In genomic region chr1:77412069-77412793, GRCh38 we compare ENCODE assay signal across 12 cellular contexts.
A peak's percentile ranks its signal among the peaks of the same experiment; 100 is the strongest.
DNase-seq lines count a peak whose midpoint lies in the region; ATAC-seq, FAIRE-seq and TF ChIP-seq lines count a peak whose summit lies in the region.
"Had no signal": no experiment of that assay in that cellular context is flagged by ENCODE, and none has a peak within 500 bp of the region (broad histone marks: within the 10 kb centered on the region; RNA-seq: fewer than 3 reads in every experiment).

No MANE protein-coding gene starts in this region.

- peak; percentile 95 for ATAC-seq in Panc1
- ATAC-seq in lower lobe of right lung, result no peak
- ATAC-seq in pancreas, result no peak
- ATAC-seq: activated naive CD4-positive, alpha-beta T cell treated with anti-CD3 and anti-CD28 coated beads, Interleukin-2, amount 50 U/mL, for 72 hours; esophagus mucosa had no signal

- H3K27ac ChIP-seq in breast epithelium (no peak overlapping the region), Panc1 (ENCODE audit: low read length) (no peak overlapping the region), SJCRH30 (no peak overlapping the region), lower lobe of right lung (no peak overlapping the region), pancreas (no peak overlapping the region)
- H3K27ac ChIP-seq in CD4-positive, alpha-beta memory T cell (ENCODE audit: low read depth, low read length), result no peak overlapping the region

- TF ChIP-seq CTCF in MCF 10A (IDR thresholded peaks at IDR 0.05; ENCODE audit: unreplicated experiment) (no peak), breast epithelium (IDR thresholded peaks at IDR 0.05) (no peak), Panc1 (IDR thresholded peaks at IDR 0.05) (no peak; the same call in 1 of the 2 replicates), fibroblast of mammary gland (conservative IDR thresholded peaks at IDR 0.05; ENCODE audit: control insufficient read depth, insufficient read depth, low read depth, low read length) (no peak), lower lobe of right lung (IDR thresholded peaks at IDR 0.05) (no peak), pancreas (IDR thresholded peaks at IDR 0.05) (no peak)

- H3K9me3 ChIP-seq in breast epithelium (no peaks in the 10 kb centered on the region), Panc1 (ENCODE audit: control insufficient read depth, insufficient read depth, low read depth, low read length) (no peaks in the 10 kb centered on the region), SJCRH30 (replicated peaks) (peaks cover 6% of the 10 kb centered on the region; the same call in 1 of the 2 replicates), lower lobe of right lung (no peaks in the 10 kb centered on the region), pancreas (no peaks in the 10 kb centered on the region)
- no peaks in the 10 kb centered on the region for H3K9me3 ChIP-seq in CD4-positive, alpha-beta memory T cell (ENCODE audit: control insufficient read depth in 1 of 2, low read length in 2 of 2)

- H3K4me1 Mint-ChIP-seq in MCF 10A (ENCODE audit: insufficient read depth, unreplicated experiment), result peaks cover 12% of the 10 kb centered on the region
- H3K4me1 Mint-ChIP-seq in CD4-positive, alpha-beta memory T cell, result peaks cover 14 to 21% (median 18%) of the 10 kb centered on the region in 4 donors

- H3K4me3 Mint-ChIP-seq in MCF 10A (ENCODE audit: unreplicated experiment), result no peak overlapping the region
- H3K4me3 Mint-ChIP-seq in CD4-positive, alpha-beta memory T cell, result no peak overlapping the region

- intact Hi-C loops in MCF 10A (cut with micrococcal nuclease) (no loop called here), breast epithelium (cut with DNase I; ENCODE audit: low total_unique reads) (no loop called here), Panc1 (cut with micrococcal nuclease; ENCODE audit: unreplicated experiment) (no loop called here), lower lobe of right lung (cut with DNase I) (no loop called here), pancreas (cut with DNase I) (no loop called here)
- intact Hi-C loops in CD4-positive, alpha-beta memory T cell (cut with micrococcal nuclease), result no loop called here

- in situ Hi-C loops in Panc1 (cut with HindIII; ENCODE audit: low pct_unique_long_range_greater_than_20kb, low sequenced_read_pairs), result no loop called here

- no peak for TF ChIP-seq POLR2A in breast epithelium (IDR thresholded peaks at IDR 0.05)

- peaks cover 6% of the 10 kb centered on the region for H3K9me3 Mint-ChIP-seq in MCF 10A (ENCODE audit: unreplicated experiment)
- peaks cover 0 to 10% (median 5%) of the 10 kb centered on the region in 8 donors for H3K9me3 Mint-ChIP-seq in CD4-positive, alpha-beta memory T cell

- H3K36me3 Mint-ChIP-seq in MCF 10A (ENCODE audit: insufficient read depth, unreplicated experiment), result no peaks in the 10 kb centered on the region
- peaks cover 3 to 32% of the 10 kb centered on the region in 2 donors for H3K36me3 Mint-ChIP-seq in CD4-positive, alpha-beta memory T cell

- no peaks in the 10 kb centered on the region for H3K27me3 Mint-ChIP-seq in MCF 10A (ENCODE audit: insufficient read depth, unreplicated experiment)
- peaks cover 5 to 9% of the 10 kb centered on the region in 2 donors for H3K27me3 Mint-ChIP-seq in CD4-positive, alpha-beta memory T cell

- POLR2A ChIA-PET in MCF 10A (lab: Yijun Ruan, JAX) (interaction anchor here (0.6 to 0.7 kb wide), 2 partner anchors 13 to 145 kb away, joined by 3 read pairs; no protein-coding TSS in a partner anchor), Panc1 (lab: Charles Lee) (no interaction called here)
- POLR2A ChIA-PET in CD4-positive, alpha-beta memory T cell (lab: Charles Lee; ENCODE audit: partially characterized antibody), result no interaction called here

- H3K4me1 ChIP-seq in breast epithelium (no peaks in the 10 kb centered on the region), Panc1 (ENCODE audit: control insufficient read depth, insufficient read depth, low read length) (peaks cover 6% of the 10 kb centered on the region; the same call in 1 of the 2 replicates), SJCRH30 (peaks cover 6% of the 10 kb centered on the region; the same call in 1 of the 2 replicates), lower lobe of right lung (peaks cover 6% of the 10 kb centered on the region), pancreas (no peaks in the 10 kb centered on the region)
- peaks cover 17% of the 10 kb centered on the region for H3K4me1 ChIP-seq in CD4-positive, alpha-beta memory T cell (ENCODE audit: insufficient read depth, low read length)

- no peaks in the 10 kb centered on the region for H3K27me3 ChIP-seq in breast epithelium
- no peaks in the 10 kb centered on the region for H3K27me3 ChIP-seq in Panc1 (ENCODE audit: control insufficient read depth, insufficient read depth, low read length)
- no peaks in the 10 kb centered on the region for H3K27me3 ChIP-seq in SJCRH30
- H3K27me3 ChIP-seq in lower lobe of right lung (ENCODE audit: low read depth), result no peaks in the 10 kb centered on the region
- H3K27me3 ChIP-seq in CD4-positive, alpha-beta memory T cell (ENCODE audit: insufficient read depth, low read length), result peaks cover 9% of the 10 kb centered on the region
- H3K27me3 ChIP-seq in pancreas, result peaks cover 0 to 3% (median 0%) of the 10 kb centered on the region in 4 donors

- no peaks in the 10 kb centered on the region for H3K36me3 ChIP-seq in breast epithelium
- no peaks in the 10 kb centered on the region for H3K36me3 ChIP-seq in Panc1 (ENCODE audit: control insufficient read depth, insufficient read depth, low read length)
- H3K36me3 ChIP-seq in SJCRH30, result 0 out of 2 replicates have a peak, but pooled peaks cover 1% of the 10 kb centered on the region
- no peaks in the 10 kb centered on the region for H3K36me3 ChIP-seq in lower lobe of right lung
- no peaks in the 10 kb centered on the region for H3K36me3 ChIP-seq in CD4-positive, alpha-beta memory T cell (ENCODE audit: insufficient read depth, low read length)
- H3K36me3 ChIP-seq in pancreas, result peaks cover 0 to 2% (median 0%) of the 10 kb centered on the region in 3 donors

- CTCF ChIA-PET in MCF 10A (lab: Yijun Ruan, JAX) (no interaction called here), Panc1 (lab: Charles Lee) (no interaction called here)
- CTCF ChIA-PET in CD4-positive, alpha-beta memory T cell (lab: Charles Lee; ENCODE audit: partially characterized antibody), result no interaction called here

- BruUV-seq in MCF 10A (replicated peaks; lab: Mats Ljungman, UMichigan), result no TSS peak
- BruUV-seq in Panc1 (replicated peaks; lab: Mats Ljungman, UMichigan), result no TSS peak

- FAIRE-seq in pancreas (lab: Jason Lieb, UNC), result no peak

- H3K27ac Mint-ChIP-seq in MCF 10A (ENCODE audit: low read depth, unreplicated experiment), result no peak overlapping the region
- H3K27ac Mint-ChIP-seq in CD4-positive, alpha-beta memory T cell, result peak overlapping the region in 1 of 7 donors; percentile 13

- DNase-seq in MCF 10A (ENCODE audit: unreplicated experiment) (peak; percentile 70), breast epithelium (ENCODE audit: low spot score in 2 of 2) (no peak), Panc1 (ENCODE audit: low read depth, low spot score) (peak; percentile 27), fibroblast of mammary gland (ENCODE audit: low read depth) (peak; percentile 74), SJCRH30 (no peak), lower lobe of right lung (no peak), pancreas (no peak)
- DNase-seq in CD4-positive, alpha-beta memory T cell, result no peak
- DNase-seq: GOT3, NCI-H82 had no signal

- 67 to 77% methylated on average over 9 of the region's 9 CpGs for WGBS in pancreas, 2 donors

- no peak overlapping the region for H3K4me3 ChIP-seq in breast epithelium
- H3K4me3 ChIP-seq in Panc1 (ENCODE audit: low read depth in 2 of 2, low read length in 2 of 2), result no peak overlapping the region
- no peak overlapping the region for H3K4me3 ChIP-seq in fibroblast of mammary gland (ENCODE audit: control insufficient read depth, low read depth, low read length)
- H3K4me3 ChIP-seq in SJCRH30, result no peak overlapping the region
- no peak overlapping the region for H3K4me3 ChIP-seq in lower lobe of right lung
- H3K4me3 ChIP-seq in CD4-positive, alpha-beta memory T cell (ENCODE audit: low read length in 2 of 2), result no peak overlapping the region
- H3K4me3 ChIP-seq in pancreas, result no peak overlapping the region

Comparison
In these comparisons a context has a peak if more than half of its experiments do, and no peak if none do; other contexts are left out.
1. DNase-seq: peak in MCF 10A (single experiment), Panc1 (single experiment) and fibroblast of mammary gland (single experiment); none in breast epithelium (0 of 2), SJCRH30 (0 of 2), lower lobe of right lung (single experiment), CD4-positive, alpha-beta memory T cell (0 of 5) and pancreas (0 of 6).